Comparison of ENCODE assay signal across 31 cellular contexts in genomic region chr15:61220125-61220524, GRCh38.
"Had no signal": no experiment of that assay in that cellular context is flagged by ENCODE, and none has a peak within 500 bp of the region (broad histone marks: within the 10 kb centered on the region; RNA-seq: fewer than 3 reads in every experiment).

No MANE protein-coding gene starts in this region.

- ATAC-seq: activated CD4-positive, alpha-beta T cell treated with anti-CD3 and anti-CD28 coated beads for 36 hours; activated CD8-positive, alpha-beta memory T cell treated with anti-CD3 and anti-CD28 coated beads, Interleukin-2, amount 10 ng/mL, durations not matched to agents 7 days and 5 days; activated CD8-positive, alpha-beta T cell treated with anti-CD3 and anti-CD28 coated beads, Interleukin-2, amount 10 ng/mL, durations not matched to agents 7 days and 5 days; activated naive CD8-positive, alpha-beta T cell treated with anti-CD3 and anti-CD28 coated beads, Interleukin-2, amount 50 U/mL, for 24 hours; activated T-helper 17 cell treated with anti-CD3 and anti-CD28 coated beads, Interleukin-2, amount 50 U/mL, for 72 hours had no signal

- H3K9me3 ChIP-seq: adrenal gland, breast epithelium, colonic mucosa, esophagus muscularis mucosa had no signal

- H3K9me3 Mint-ChIP-seq: activated CD4-positive, alpha-beta memory T cell treated with anti-CD3 and anti-CD28 coated beads for 36 hours; activated CD4-positive, alpha-beta T cell treated with anti-CD3 and anti-CD28 coated beads, Interleukin-2, amount 10 ng/mL, durations not matched to agents 24 days and 14 days; activated naive CD4-positive, alpha-beta T cell treated with anti-CD3 and anti-CD28 coated beads for 36 hours; activated naive CD4-positive, alpha-beta T cell treated with anti-CD3 and anti-CD28 coated beads, Interleukin-2, amount 50 U/mL, for 24 hours; activated naive CD8-positive, alpha-beta T cell treated with anti-CD3 and anti-CD28 coated beads for 36 hours; activated naive CD8-positive, alpha-beta T cell treated with anti-CD3 and anti-CD28 coated beads, Interleukin-2, amount 50 U/mL, for 24 hours; activated T-cell treated with anti-CD3 and anti-CD28 coated beads, Interleukin-2, amount 50 U/mL, for 24 hours; activated T-helper 17 cell treated with anti-CD3 and anti-CD28 coated beads, Interleukin-2, amount 50 U/mL, for 72 hours; brain had no signal

- H3K27ac ChIP-seq: adrenal gland, breast epithelium, cardiac muscle cell, colonic mucosa, esophagus muscularis mucosa had no signal

- H3K36me3 Mint-ChIP-seq: activated CD4-positive, alpha-beta memory T cell treated with anti-CD3 and anti-CD28 coated beads for 36 hours; activated CD8-positive, alpha-beta memory T cell treated with anti-CD3 and anti-CD28 coated beads, Interleukin-2, amount 10 ng/mL, durations not matched to agents 7 days and 5 days; activated naive CD4-positive, alpha-beta T cell treated with anti-CD3 and anti-CD28 coated beads, Interleukin-2, amount 50 U/mL, for 24 hours; activated naive CD8-positive, alpha-beta T cell treated with anti-CD3 and anti-CD28 coated beads for 36 hours; brain had no signal

- H3K4me3 Mint-ChIP-seq: activated CD4-positive, alpha-beta memory T cell treated with anti-CD3 and anti-CD28 coated beads for 36 hours; activated CD4-positive, alpha-beta T cell treated with anti-CD3 and anti-CD28 coated beads for 36 hours; activated CD4-positive, alpha-beta T cell treated with anti-CD3 and anti-CD28 coated beads, Interleukin-2, amount 10 ng/mL, durations not matched to agents 24 days and 14 days; activated CD8-positive, alpha-beta memory T cell treated with anti-CD3 and anti-CD28 coated beads, Interleukin-2, amount 10 ng/mL, durations not matched to agents 7 days and 5 days; activated CD8-positive, alpha-beta T cell treated with anti-CD3 and anti-CD28 coated beads, Interleukin-2, amount 10 ng/mL, durations not matched to agents 7 days and 5 days; activated naive CD4-positive, alpha-beta T cell treated with anti-CD3 and anti-CD28 coated beads for 36 hours; activated naive CD4-positive, alpha-beta T cell treated with anti-CD3 and anti-CD28 coated beads, Interleukin-2, amount 50 U/mL, for 24 hours; activated naive CD8-positive, alpha-beta T cell treated with anti-CD3 and anti-CD28 coated beads for 36 hours; activated naive CD8-positive, alpha-beta T cell treated with anti-CD3 and anti-CD28 coated beads, Interleukin-2, amount 50 U/mL, for 24 hours; activated T-cell treated with anti-CD3 and anti-CD28 coated beads, Interleukin-2, amount 50 U/mL, for 24 hours; activated T-helper 17 cell treated with anti-CD3 and anti-CD28 coated beads, Interleukin-2, amount 50 U/mL, for 72 hours; brain had no signal

- H3K4me1 ChIP-seq: adrenal gland, breast epithelium, colonic mucosa had no signal

- H3K4me1 Mint-ChIP-seq: activated CD4-positive, alpha-beta T cell treated with anti-CD3 and anti-CD28 coated beads for 36 hours; activated CD4-positive, alpha-beta T cell treated with anti-CD3 and anti-CD28 coated beads, Interleukin-2, amount 10 ng/mL, durations not matched to agents 24 days and 14 days; activated CD8-positive, alpha-beta memory T cell treated with anti-CD3 and anti-CD28 coated beads, Interleukin-2, amount 10 ng/mL, durations not matched to agents 7 days and 5 days; activated naive CD4-positive, alpha-beta T cell treated with anti-CD3 and anti-CD28 coated beads, Interleukin-2, amount 50 U/mL, for 24 hours; activated naive CD8-positive, alpha-beta T cell treated with anti-CD3 and anti-CD28 coated beads for 36 hours; activated naive CD8-positive, alpha-beta T cell treated with anti-CD3 and anti-CD28 coated beads, Interleukin-2, amount 50 U/mL, for 24 hours; activated T-helper 17 cell treated with anti-CD3 and anti-CD28 coated beads, Interleukin-2, amount 50 U/mL, for 72 hours had no signal

- H3K36me3 ChIP-seq: adrenal gland, breast epithelium, cardiac muscle cell, colonic mucosa, esophagus muscularis mucosa had no signal

- H3K27ac Mint-ChIP-seq: activated CD4-positive, alpha-beta memory T cell treated with anti-CD3 and anti-CD28 coated beads for 36 hours; activated CD4-positive, alpha-beta T cell treated with anti-CD3 and anti-CD28 coated beads for 36 hours; activated CD4-positive, alpha-beta T cell treated with anti-CD3 and anti-CD28 coated beads, Interleukin-2, amount 10 ng/mL, durations not matched to agents 24 days and 14 days; activated CD8-positive, alpha-beta memory T cell treated with anti-CD3 and anti-CD28 coated beads, Interleukin-2, amount 10 ng/mL, durations not matched to agents 7 days and 5 days; activated CD8-positive, alpha-beta T cell treated with anti-CD3 and anti-CD28 coated beads, Interleukin-2, amount 10 ng/mL, durations not matched to agents 7 days and 5 days; activated naive CD4-positive, alpha-beta T cell treated with anti-CD3 and anti-CD28 coated beads for 36 hours; activated naive CD4-positive, alpha-beta T cell treated with anti-CD3 and anti-CD28 coated beads, Interleukin-2, amount 50 U/mL, for 24 hours; activated naive CD8-positive, alpha-beta T cell treated with anti-CD3 and anti-CD28 coated beads for 36 hours; activated naive CD8-positive, alpha-beta T cell treated with anti-CD3 and anti-CD28 coated beads, Interleukin-2, amount 50 U/mL, for 24 hours; activated T-cell treated with anti-CD3 and anti-CD28 coated beads, Interleukin-2, amount 50 U/mL, for 24 hours; activated T-helper 17 cell treated with anti-CD3 and anti-CD28 coated beads, Interleukin-2, amount 50 U/mL, for 72 hours; brain had no signal

- H3K4me3 ChIP-seq: adrenal gland, breast epithelium, cardiac muscle cell, colonic mucosa, esophagus muscularis mucosa had no signal

- DNase-seq: activated CD4-positive, alpha-beta memory T cell treated with anti-CD3 and anti-CD28 coated beads for 36 hours; activated CD4-positive, alpha-beta T cell treated with anti-CD3 and anti-CD28 coated beads for 36 hours; activated CD4-positive, alpha-beta T cell treated with anti-CD3 and anti-CD28 coated beads, Interleukin-2, amount 10 ng/mL, durations not matched to agents 24 days and 14 days; activated CD4-positive, CD25-positive, alpha-beta regulatory T cell; activated CD4-positive, CD25-positive, alpha-beta regulatory T cell treated with anti-CD3 and anti-CD28 coated beads, Interleukin-2, amount 50 U/mL, for 72 hours; activated CD8-positive, alpha-beta memory T cell treated with anti-CD3 and anti-CD28 coated beads, Interleukin-2, amount 10 ng/mL, durations not matched to agents 7 days and 5 days; activated CD8-positive, alpha-beta memory T cell treated with anti-CD3 and anti-CD28 coated beads, Interleukin-2, amount 50 U/mL, for 4 hours; activated CD8-positive, alpha-beta T cell treated with anti-CD3 and anti-CD28 coated beads, Interleukin-2, amount 10 ng/mL, durations not matched to agents 7 days and 5 days; activated effector memory CD4-positive, alpha-beta T cell treated with anti-CD3 and anti-CD28 coated beads, Interleukin-2, amount 50 U/mL, for 16 hours; activated naive CD4-positive, alpha-beta T cell treated with anti-CD3 and anti-CD28 coated beads for 36 hours; activated naive CD8-positive, alpha-beta T cell treated with anti-CD3 and anti-CD28 coated beads for 36 hours; activated naive CD8-positive, alpha-beta T cell treated with anti-CD3 and anti-CD28 coated beads, Interleukin-2, amount 50 U/mL, for 24 hours; activated T-cell treated with anti-CD3 and anti-CD28 coated beads for 4 hours; activated T-cell treated with anti-CD3 and anti-CD28 coated beads, Interleukin-2, amount 50 U/mL, for 24 hours; adrenal gland; amygdala; aorta; central memory CD4-positive, alpha-beta T cell; cerebellar nuclear complex; colonic mucosa; effector CD8-positive, alpha-beta T cell; erythroblast; foreskin melanocyte; head of caudate nucleus; T-helper 2 cell had no signal

- H3K27me3 ChIP-seq: adrenal gland, breast epithelium, colonic mucosa, esophagus muscularis mucosa had no signal

- H3K27me3 Mint-ChIP-seq: brain had no signal
